In the genomic region with DNA sequence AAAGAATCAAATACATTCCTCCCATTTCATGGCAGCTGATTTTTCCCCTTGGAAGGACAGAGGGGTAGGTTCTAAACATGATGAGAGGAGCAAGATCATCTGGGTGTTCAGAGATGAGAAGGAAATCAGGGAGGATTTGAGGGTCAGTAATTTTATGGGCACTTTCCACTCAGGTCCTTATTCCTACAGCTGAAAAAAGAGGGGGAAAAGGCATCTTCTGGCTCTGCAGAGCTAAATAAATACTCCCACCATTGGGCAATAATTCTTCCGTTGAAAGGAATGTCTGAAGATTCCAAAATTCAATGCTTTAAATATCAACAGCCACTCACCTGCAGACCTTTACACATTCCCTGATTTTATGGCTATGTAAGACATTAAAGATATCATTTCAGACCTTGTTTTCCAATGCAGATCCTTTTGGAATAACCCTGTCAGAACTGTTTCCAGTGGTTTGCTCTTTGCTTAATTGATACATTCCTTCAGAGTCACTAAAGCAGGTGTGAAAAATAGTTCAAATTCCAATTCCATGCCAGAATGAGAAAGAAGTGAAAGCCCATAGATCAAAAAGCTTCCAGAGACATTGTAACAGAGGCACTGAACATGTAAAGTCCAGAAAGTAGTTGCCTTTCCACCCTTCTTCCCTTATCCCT, we compare ENCODE assay signal across 14 cellular contexts.
"Had no signal": no experiment of that assay in that cellular context is flagged by ENCODE, and none has a peak within 500 bp of the region (broad histone marks: within the 10 kb centered on the region; RNA-seq: fewer than 3 reads in every experiment).

No MANE protein-coding gene starts in this region.

- H3K9me3 ChIP-seq: heart right ventricle, thyroid gland, uterus had no signal

- H3K27ac ChIP-seq: heart right ventricle, uterus had no signal

- H3K4me1 ChIP-seq: uterus had no signal

- FAIRE-seq: frontal cortex had no signal

- ATAC-seq: heart right ventricle, left lobe of liver, natural killer cell, sciatic nerve had no signal

- H3K27me3 ChIP-seq: heart right ventricle, thyroid gland, uterus had no signal

- DNase-seq: activated CD4-positive, alpha-beta T cell treated with anti-CD3 and anti-CD28 coated beads, Interleukin-2, amount 50 U/mL, for 1 hour; activated CD8-positive, alpha-beta memory T cell treated with anti-CD3 and anti-CD28 coated beads for 24 hours; activated naive CD4-positive, alpha-beta T cell; anterior cingulate cortex; endodermal cell; heart right ventricle; natural killer cell; nucleus accumbens; stimulated activated CD4-positive, alpha-beta T cell treated with anti-CD3 and anti-CD28 coated beads, Interleukin-2, amount 100 ng/mL, for 24 hours; thyroid gland; uterus had no signal

- H3K4me3 ChIP-seq: heart right ventricle, thyroid gland, uterus had no signal

- H3K36me3 ChIP-seq: heart right ventricle, thyroid gland, uterus had no signal
